In the genomic region with DNA sequence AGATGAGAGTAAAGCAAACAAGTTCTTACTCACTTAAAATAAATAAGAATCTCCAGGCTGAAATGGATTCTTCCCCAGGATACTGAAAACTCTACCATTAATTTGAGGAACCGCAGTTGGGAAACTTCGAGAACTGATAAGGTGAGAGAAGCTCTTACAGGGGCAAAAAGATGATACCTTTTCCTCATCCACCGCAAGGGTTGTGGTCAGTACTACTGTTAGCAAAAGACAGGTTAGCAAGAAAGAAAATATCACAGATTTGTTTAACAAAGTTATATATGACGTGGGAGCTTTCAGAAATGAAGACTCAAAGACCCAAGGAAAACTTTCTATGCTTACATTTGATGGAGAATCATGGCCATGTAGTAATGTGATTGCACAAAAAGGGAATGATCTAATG, we compare ENCODE assay signal across 23 cellular contexts.
"Had no signal": no experiment of that assay in that cellular context is flagged by ENCODE, and none has a peak within 500 bp of the region (broad histone marks: within the 10 kb centered on the region; RNA-seq: fewer than 3 reads in every experiment).

No MANE protein-coding gene starts in this region.

- ATAC-seq: heart right ventricle; left colon; naive thymus-derived CD4-positive, alpha-beta T cell had no signal

- H3K27me3 ChIP-seq: heart right ventricle, sigmoid colon, tibial nerve had no signal

- H3K4me3 Mint-ChIP-seq: activated naive CD4-positive, alpha-beta T cell treated with anti-CD3 and anti-CD28 coated beads, Interleukin-2, amount 10 ng/mL, durations not matched to agents 7 days and 5 days; naive thymus-derived CD4-positive, alpha-beta T cell; stimulated activated naive CD8-positive, alpha-beta T cell treated with anti-CD3 and anti-CD28 coated beads, Interleukin-15, Interleukin-2, amounts not matched to agents 100 ng/mL and 50 ng/mL, for 24 hours had no signal

- H3K27me3 Mint-ChIP-seq: activated naive CD4-positive, alpha-beta T cell treated with anti-CD3 and anti-CD28 coated beads, Interleukin-2, amount 10 ng/mL, durations not matched to agents 7 days and 5 days; naive thymus-derived CD4-positive, alpha-beta T cell; progenitor cell of endocrine pancreas; stimulated activated naive CD8-positive, alpha-beta T cell treated with anti-CD3 and anti-CD28 coated beads, Interleukin-15, Interleukin-2, amounts not matched to agents 100 ng/mL and 50 ng/mL, for 24 hours had no signal

- H3K4me3 ChIP-seq: heart right ventricle, sigmoid colon, smooth muscle cell, tibial nerve had no signal

- H3K9me3 ChIP-seq: heart right ventricle, sigmoid colon, tibial nerve had no signal

- DNase-seq: activated CD4-positive, alpha-beta T cell treated with anti-CD3 and anti-CD28 coated beads for 4 hours; activated CD4-positive, alpha-beta T cell treated with anti-CD3 and anti-CD28 coated beads, Interleukin-2, amount 50 U/mL, for 48 hours; activated CD4-positive, CD25-positive, alpha-beta regulatory T cell; activated CD8-positive, alpha-beta memory T cell treated with anti-CD3 and anti-CD28 coated beads, Interleukin-2, amount 50 U/mL, for 48 hours; activated effector memory CD4-positive, alpha-beta T cell treated with anti-CD3 and anti-CD28 coated beads, Interleukin-2, amount 50 U/mL, for 16 hours; activated naive CD4-positive, alpha-beta T cell treated with anti-CD3 and anti-CD28 coated beads, Interleukin-2, amount 10 ng/mL, durations not matched to agents 7 days and 5 days; activated T-cell treated with anti-CD3 and anti-CD28 coated beads, Interleukin-2, amount 50 U/mL, for 48 hours; amygdala; cortex of kidney; foreskin fibroblast; heart right ventricle; left colon; mesendoderm; naive thymus-derived CD4-positive, alpha-beta T cell; retina; sigmoid colon; stimulated activated CD4-positive, alpha-beta T cell treated with anti-CD3 and anti-CD28 coated beads, Interleukin-4, amount 100 ng/mL, for 1 hour; T-helper 1 cell; T-helper 9 cell had no signal

- H3K36me3 ChIP-seq: heart right ventricle, sigmoid colon, tibial nerve had no signal

- H3K27ac Mint-ChIP-seq: activated naive CD4-positive, alpha-beta T cell treated with anti-CD3 and anti-CD28 coated beads, Interleukin-2, amount 10 ng/mL, durations not matched to agents 7 days and 5 days; progenitor cell of endocrine pancreas; stimulated activated naive CD8-positive, alpha-beta T cell treated with anti-CD3 and anti-CD28 coated beads, Interleukin-15, Interleukin-2, amounts not matched to agents 100 ng/mL and 50 ng/mL, for 24 hours had no signal

- H3K4me2 ChIP-seq: smooth muscle cell had no signal

- H3K27ac ChIP-seq: heart right ventricle, sigmoid colon, tibial nerve had no signal
